In the genomic region with DNA sequence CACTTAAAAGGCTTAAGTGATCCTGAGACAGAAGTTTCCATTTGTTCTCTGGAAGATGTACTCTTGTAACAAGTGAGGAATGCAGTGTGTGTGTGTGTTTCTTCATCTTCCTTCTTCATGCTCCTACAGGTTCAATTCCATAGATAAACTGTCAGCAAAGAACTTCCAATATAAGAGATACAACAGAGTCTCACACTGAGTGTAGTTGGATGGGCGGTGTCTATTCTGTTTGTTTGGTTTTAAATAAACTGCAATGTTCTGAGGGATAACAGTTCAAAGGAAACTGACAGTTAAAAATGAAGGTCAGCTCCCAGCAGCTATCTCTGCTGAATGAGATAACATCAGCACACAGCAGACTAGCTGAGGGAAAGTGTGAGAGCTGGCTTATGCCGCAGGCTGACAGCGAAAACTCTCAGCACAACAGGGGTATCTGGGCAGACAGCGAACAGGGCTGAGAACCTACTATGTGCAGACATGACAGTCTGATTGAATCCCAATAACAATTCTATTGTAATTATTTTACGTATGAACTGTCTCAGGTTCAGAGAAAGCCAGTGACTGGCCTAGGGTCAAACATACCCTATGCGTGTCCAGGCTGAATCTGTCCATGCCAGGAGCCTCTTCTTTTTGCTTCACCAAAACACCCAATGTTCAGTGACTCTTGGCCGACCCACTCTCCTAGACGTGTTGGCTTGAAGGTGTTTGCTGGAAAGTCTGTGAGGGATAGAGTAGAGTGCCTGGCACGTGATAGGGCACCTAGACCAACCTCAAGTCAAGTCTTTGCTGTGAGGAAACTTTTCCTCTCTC, we compare ENCODE assay signal across 1 cellular context.
TF ChIP-seq lines count a peak whose summit lies in the region.

No MANE protein-coding gene starts in this region.

TF ChIP-seq in HepG2, 621 proteins besides CTCF, POLR2A, EP300 and RAD21 (continued from another document and continues in another):
- TF ChIP-seq, protein P1, sequence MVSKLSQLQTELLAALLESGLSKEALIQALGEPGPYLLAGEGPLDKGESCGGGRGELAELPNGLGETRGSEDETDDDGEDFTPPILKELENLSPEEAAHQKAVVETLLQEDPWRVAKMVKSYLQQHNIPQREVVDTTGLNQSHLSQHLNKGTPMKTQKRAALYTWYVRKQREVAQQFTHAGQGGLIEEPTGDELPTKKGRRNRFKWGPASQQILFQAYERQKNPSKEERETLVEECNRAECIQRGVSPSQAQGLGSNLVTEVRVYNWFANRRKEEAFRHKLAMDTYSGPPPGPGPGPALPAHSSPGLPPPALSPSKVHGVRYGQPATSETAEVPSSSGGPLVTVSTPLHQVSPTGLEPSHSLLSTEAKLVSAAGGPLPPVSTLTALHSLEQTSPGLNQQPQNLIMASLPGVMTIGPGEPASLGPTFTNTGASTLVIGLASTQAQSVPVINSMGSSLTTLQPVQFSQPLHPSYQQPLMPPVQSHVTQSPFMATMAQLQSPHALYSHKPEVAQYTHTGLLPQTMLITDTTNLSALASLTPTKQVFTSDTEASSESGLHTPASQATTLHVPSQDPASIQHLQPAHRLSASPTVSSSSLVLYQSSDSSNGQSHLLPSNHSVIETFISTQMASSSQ (IDR thresholded peaks at IDR 0.05; ENCODE audit: low read depth), result no peak
- TF ChIP-seq, protein P1 (CRISPR knock-in tag; IDR thresholded peaks at IDR 0.05; ENCODE audit: borderline replicate concordance), result no peak; the same call in 1 of the 2 replicates
- TF ChIP-seq ISL2 (CRISPR knock-in tag; IDR thresholded peaks at IDR 0.05), result peak; percentile 69; the same call in 1 of the 2 replicates
- TF ChIP-seq ESRRA (CRISPR knock-in tag; IDR thresholded peaks at IDR 0.05; ENCODE audit: low read depth), result no peak
- TF ChIP-seq, protein P2, sequence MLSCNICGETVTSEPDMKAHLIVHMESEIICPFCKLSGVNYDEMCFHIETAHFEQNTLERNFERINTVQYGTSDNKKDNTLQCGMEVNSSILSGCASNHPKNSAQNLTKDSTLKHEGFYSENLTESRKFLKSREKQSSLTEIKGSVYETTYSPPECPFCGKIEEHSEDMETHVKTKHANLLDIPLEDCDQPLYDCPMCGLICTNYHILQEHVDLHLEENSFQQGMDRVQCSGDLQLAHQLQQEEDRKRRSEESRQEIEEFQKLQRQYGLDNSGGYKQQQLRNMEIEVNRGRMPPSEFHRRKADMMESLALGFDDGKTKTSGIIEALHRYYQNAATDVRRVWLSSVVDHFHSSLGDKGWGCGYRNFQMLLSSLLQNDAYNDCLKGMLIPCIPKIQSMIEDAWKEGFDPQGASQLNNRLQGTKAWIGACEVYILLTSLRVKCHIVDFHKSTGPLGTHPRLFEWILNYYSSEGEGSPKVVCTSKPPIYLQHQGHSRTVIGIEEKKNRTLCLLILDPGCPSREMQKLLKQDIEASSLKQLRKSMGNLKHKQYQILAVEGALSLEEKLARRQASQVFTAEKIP (CRISPR knock-in tag; IDR thresholded peaks at IDR 0.05; ENCODE audit: borderline replicate concordance), result no peak
- TF ChIP-seq, protein P3, sequence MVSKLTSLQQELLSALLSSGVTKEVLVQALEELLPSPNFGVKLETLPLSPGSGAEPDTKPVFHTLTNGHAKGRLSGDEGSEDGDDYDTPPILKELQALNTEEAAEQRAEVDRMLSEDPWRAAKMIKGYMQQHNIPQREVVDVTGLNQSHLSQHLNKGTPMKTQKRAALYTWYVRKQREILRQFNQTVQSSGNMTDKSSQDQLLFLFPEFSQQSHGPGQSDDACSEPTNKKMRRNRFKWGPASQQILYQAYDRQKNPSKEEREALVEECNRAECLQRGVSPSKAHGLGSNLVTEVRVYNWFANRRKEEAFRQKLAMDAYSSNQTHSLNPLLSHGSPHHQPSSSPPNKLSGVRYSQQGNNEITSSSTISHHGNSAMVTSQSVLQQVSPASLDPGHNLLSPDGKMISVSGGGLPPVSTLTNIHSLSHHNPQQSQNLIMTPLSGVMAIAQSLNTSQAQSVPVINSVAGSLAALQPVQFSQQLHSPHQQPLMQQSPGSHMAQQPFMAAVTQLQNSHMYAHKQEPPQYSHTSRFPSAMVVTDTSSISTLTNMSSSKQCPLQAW (CRISPR knock-in tag; IDR thresholded peaks at IDR 0.05), result no peak
- no peak for TF ChIP-seq ZNF747 (CRISPR knock-in tag; IDR thresholded peaks at IDR 0.05; ENCODE audit: borderline replicate concordance)
- no peak for TF ChIP-seq ZNF367 (CRISPR knock-in tag; IDR thresholded peaks at IDR 0.05; ENCODE audit: borderline replicate concordance)
- no peak for TF ChIP-seq KLF9 (CRISPR knock-in tag; IDR thresholded peaks at IDR 0.05; ENCODE audit: low read depth)
- TF ChIP-seq FOSL2 (CRISPR knock-in tag; IDR thresholded peaks at IDR 0.05), result no peak
- no peak for TF ChIP-seq MBD4 (IDR thresholded peaks at IDR 0.05; ENCODE audit: borderline replicate concordance, low read length)
- no peak for TF ChIP-seq ZNF737 (CRISPR knock-in tag; IDR thresholded peaks at IDR 0.05; ENCODE audit: borderline replicate concordance)
- no peak for TF ChIP-seq ZNF652 (CRISPR knock-in tag; IDR thresholded peaks at IDR 0.05; ENCODE audit: borderline replicate concordance, low read depth)
- no peak for TF ChIP-seq HHEX (CRISPR knock-in tag; IDR thresholded peaks at IDR 0.05)
- no peak for TF ChIP-seq ZNF101 (CRISPR knock-in tag; IDR thresholded peaks at IDR 0.05; ENCODE audit: borderline replicate concordance, low read depth)
- no peak for TF ChIP-seq CEBPB (IDR thresholded peaks at IDR 0.05; ENCODE audit: borderline replicate concordance, low read depth, low read length)
- TF ChIP-seq ZBTB7B (CRISPR knock-in tag; IDR thresholded peaks at IDR 0.05), result no peak
- no peak for TF ChIP-seq TAF15 (IDR thresholded peaks at IDR 0.05; ENCODE audit: low read depth, low read length, poor library complexity, severe bottlenecking)
- TF ChIP-seq DNMT1 (CRISPR knock-in tag; IDR thresholded peaks at IDR 0.05), result no peak
- no peak for TF ChIP-seq SUZ12 (IDR thresholded peaks at IDR 0.05; ENCODE audit: low read depth, low read length)
- TF ChIP-seq ZBTB3 (CRISPR knock-in tag; IDR thresholded peaks at IDR 0.05; ENCODE audit: borderline replicate concordance, low read depth), result no peak
- TF ChIP-seq MZF1 (CRISPR knock-in tag; IDR thresholded peaks at IDR 0.05; ENCODE audit: borderline replicate concordance), result no peak
- TF ChIP-seq SKI (IDR thresholded peaks at IDR 0.05; ENCODE audit: partially characterized antibody), result no peak
- TF ChIP-seq, protein P4, sequence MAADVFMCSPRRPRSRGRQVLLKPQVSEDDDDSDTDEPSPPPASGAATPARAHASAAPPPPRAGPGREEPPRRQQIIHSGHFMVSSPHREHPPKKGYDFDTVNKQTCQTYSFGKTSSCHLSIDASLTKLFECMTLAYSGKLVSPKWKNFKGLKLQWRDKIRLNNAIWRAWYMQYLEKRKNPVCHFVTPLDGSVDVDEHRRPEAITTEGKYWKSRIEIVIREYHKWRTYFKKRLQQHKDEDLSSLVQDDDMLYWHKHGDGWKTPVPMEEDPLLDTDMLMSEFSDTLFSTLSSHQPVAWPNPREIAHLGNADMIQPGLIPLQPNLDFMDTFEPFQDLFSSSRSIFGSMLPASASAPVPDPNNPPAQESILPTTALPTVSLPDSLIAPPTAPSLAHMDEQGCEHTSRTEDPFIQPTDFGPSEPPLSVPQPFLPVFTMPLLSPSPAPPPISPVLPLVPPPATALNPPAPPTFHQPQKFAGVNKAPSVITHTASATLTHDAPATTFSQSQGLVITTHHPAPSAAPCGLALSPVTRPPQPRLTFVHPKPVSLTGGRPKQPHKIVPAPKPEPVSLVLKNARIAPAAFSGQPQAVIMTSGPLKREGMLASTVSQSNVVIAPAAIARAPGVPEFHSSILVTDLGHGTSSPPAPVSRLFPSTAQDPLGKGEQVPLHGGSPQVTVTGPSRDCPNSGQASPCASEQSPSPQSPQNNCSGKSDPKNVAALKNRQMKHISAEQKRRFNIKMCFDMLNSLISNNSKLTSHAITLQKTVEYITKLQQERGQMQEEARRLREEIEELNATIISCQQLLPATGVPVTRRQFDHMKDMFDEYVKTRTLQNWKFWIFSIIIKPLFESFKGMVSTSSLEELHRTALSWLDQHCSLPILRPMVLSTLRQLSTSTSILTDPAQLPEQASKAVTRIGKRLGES (CRISPR knock-in tag; IDR thresholded peaks at IDR 0.05; ENCODE audit: borderline replicate concordance), result no peak
- TF ChIP-seq MAFG (CRISPR knock-in tag; IDR thresholded peaks at IDR 0.05), result no peak
- TF ChIP-seq RFX1 (IDR thresholded peaks at IDR 0.05), result no peak
- TF ChIP-seq SRSF1 (optimal IDR thresholded peaks at IDR 0.05; ENCODE audit: low read depth, low read length), result no peak
- no peak for TF ChIP-seq ZNF264 (CRISPR knock-in tag; IDR thresholded peaks at IDR 0.05)
- TF ChIP-seq, protein P5, sequence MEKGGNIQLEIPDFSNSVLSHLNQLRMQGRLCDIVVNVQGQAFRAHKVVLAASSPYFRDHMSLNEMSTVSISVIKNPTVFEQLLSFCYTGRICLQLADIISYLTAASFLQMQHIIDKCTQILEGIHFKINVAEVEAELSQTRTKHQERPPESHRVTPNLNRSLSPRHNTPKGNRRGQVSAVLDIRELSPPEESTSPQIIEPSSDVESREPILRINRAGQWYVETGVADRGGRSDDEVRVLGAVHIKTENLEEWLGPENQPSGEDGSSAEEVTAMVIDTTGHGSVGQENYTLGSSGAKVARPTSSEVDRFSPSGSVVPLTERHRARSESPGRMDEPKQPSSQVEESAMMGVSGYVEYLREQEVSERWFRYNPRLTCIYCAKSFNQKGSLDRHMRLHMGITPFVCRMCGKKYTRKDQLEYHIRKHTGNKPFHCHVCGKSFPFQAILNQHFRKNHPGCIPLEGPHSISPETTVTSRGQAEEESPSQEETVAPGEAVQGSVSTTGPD (CRISPR knock-in tag; IDR thresholded peaks at IDR 0.05), result no peak
- TF ChIP-seq, protein P6, sequence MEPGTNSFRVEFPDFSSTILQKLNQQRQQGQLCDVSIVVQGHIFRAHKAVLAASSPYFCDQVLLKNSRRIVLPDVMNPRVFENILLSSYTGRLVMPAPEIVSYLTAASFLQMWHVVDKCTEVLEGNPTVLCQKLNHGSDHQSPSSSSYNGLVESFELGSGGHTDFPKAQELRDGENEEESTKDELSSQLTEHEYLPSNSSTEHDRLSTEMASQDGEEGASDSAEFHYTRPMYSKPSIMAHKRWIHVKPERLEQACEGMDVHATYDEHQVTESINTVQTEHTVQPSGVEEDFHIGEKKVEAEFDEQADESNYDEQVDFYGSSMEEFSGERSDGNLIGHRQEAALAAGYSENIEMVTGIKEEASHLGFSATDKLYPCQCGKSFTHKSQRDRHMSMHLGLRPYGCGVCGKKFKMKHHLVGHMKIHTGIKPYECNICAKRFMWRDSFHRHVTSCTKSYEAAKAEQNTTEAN (CRISPR knock-in tag; conservative IDR thresholded peaks at IDR 0.05), result no peak
- no peak for TF ChIP-seq ZNF256 (CRISPR knock-in tag; conservative IDR thresholded peaks at IDR 0.05)
- TF ChIP-seq, protein P7, sequence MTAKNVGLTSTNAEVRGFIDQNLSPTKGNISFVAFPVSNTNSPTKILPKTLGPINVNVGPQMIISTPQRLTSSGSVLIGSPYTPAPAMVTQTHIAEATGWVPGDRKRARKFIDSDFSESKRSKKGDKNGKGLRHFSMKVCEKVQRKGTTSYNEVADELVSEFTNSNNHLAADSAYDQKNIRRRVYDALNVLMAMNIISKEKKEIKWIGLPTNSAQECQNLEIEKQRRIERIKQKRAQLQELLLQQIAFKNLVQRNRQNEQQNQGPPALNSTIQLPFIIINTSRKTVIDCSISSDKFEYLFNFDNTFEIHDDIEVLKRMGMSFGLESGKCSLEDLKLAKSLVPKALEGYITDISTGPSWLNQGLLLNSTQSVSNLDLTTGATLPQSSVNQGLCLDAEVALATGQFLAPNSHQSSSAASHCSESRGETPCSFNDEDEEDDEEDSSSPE (CRISPR knock-in tag; IDR thresholded peaks at IDR 0.05), result no peak
- no peak for TF ChIP-seq NFATC3 (CRISPR knock-in tag; IDR thresholded peaks at IDR 0.05)
- no peak for TF ChIP-seq SMAD3 (CRISPR knock-in tag; IDR thresholded peaks at IDR 0.05)
- TF ChIP-seq CENPT (CRISPR knock-in tag; IDR thresholded peaks at IDR 0.05; ENCODE audit: low read depth), result no peak
- no peak for TF ChIP-seq DNMT3B (CRISPR knock-in tag; conservative IDR thresholded peaks at IDR 0.05)
- no peak for TF ChIP-seq ZMYM3 (CRISPR knock-in tag; IDR thresholded peaks at IDR 0.05)
- no peak for TF ChIP-seq ZFX (CRISPR knock-in tag; IDR thresholded peaks at IDR 0.05; ENCODE audit: low read depth)
- TF ChIP-seq, protein P8, sequence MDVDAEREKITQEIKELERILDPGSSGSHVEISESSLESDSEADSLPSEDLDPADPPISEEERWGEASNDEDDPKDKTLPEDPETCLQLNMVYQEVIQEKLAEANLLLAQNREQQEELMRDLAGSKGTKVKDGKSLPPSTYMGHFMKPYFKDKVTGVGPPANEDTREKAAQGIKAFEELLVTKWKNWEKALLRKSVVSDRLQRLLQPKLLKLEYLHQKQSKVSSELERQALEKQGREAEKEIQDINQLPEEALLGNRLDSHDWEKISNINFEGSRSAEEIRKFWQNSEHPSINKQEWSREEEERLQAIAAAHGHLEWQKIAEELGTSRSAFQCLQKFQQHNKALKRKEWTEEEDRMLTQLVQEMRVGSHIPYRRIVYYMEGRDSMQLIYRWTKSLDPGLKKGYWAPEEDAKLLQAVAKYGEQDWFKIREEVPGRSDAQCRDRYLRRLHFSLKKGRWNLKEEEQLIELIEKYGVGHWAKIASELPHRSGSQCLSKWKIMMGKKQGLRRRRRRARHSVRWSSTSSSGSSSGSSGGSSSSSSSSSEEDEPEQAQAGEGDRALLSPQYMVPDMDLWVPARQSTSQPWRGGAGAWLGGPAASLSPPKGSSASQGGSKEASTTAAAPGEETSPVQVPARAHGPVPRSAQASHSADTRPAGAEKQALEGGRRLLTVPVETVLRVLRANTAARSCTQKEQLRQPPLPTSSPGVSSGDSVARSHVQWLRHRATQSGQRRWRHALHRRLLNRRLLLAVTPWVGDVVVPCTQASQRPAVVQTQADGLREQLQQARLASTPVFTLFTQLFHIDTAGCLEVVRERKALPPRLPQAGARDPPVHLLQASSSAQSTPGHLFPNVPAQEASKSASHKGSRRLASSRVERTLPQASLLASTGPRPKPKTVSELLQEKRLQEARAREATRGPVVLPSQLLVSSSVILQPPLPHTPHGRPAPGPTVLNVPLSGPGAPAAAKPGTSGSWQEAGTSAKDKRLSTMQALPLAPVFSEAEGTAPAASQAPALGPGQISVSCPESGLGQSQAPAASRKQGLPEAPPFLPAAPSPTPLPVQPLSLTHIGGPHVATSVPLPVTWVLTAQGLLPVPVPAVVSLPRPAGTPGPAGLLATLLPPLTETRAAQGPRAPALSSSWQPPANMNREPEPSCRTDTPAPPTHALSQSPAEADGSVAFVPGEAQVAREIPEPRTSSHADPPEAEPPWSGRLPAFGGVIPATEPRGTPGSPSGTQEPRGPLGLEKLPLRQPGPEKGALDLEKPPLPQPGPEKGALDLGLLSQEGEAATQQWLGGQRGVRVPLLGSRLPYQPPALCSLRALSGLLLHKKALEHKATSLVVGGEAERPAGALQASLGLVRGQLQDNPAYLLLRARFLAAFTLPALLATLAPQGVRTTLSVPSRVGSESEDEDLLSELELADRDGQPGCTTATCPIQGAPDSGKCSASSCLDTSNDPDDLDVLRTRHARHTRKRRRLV (CRISPR knock-in tag; IDR thresholded peaks at IDR 0.05), result no peak
- no peak for TF ChIP-seq MTA1 (CRISPR knock-in tag; IDR thresholded peaks at IDR 0.05; ENCODE audit: borderline replicate concordance)
